7 cellular contexts compared by ENCODE assay signal in genomic region chr9:130825051-130825651, GRCh38. TPM values are rescaled to one million over a fixed set of nuclear protein-coding genes. Genes with fewer than 3 reads are reported as not detected.
DNase-seq lines count a peak whose midpoint lies in the region; ATAC-seq and TF ChIP-seq lines count a peak whose summit lies in the region.

No MANE protein-coding gene starts in this region.

- H3K4me3 ChIP-seq in iPS-20b (ENCODE audit: low read length) (peak overlapping the region; percentile 46), subcutaneous abdominal adipose tissue (ENCODE audit: low read depth in 1 of 5, low read length in 5 of 5) (peak overlapping the region in 4 of 5 donors; percentile 17 to 45 (median 34))

- peak overlapping the region; percentile 60; the same call in 1 of the 2 replicates for H3K9ac ChIP-seq in iPS-20b (ENCODE audit: low read depth, low read length)
- peak overlapping the region; percentile 2 to 73 (median 53) for H3K9ac ChIP-seq in subcutaneous abdominal adipose tissue (ENCODE audit: low read length in 5 of 5)

- H3K27ac Mint-ChIP-seq in WTC11 (peak overlapping the region; percentile 98), T-cell (no peak overlapping the region)

- H3K27ac ChIP-seq in iPS-20b (ENCODE audit: low read length) (peak overlapping the region; percentile 77), subcutaneous abdominal adipose tissue (ENCODE audit: low read depth, low read length) (peak overlapping the region; percentile 80)

- H3K4me1 ChIP-seq in iPS-20b (ENCODE audit: insufficient read depth, low read length) (peaks cover 32% of the 10 kb centered on the region; the same call in 1 of the 2 replicates), subcutaneous abdominal adipose tissue (ENCODE audit: control insufficient read depth in 5 of 5, insufficient read depth in 5 of 5, low read length in 5 of 5) (peaks cover 12 to 34% (median 31%) of the 10 kb centered on the region in 5 donors)

- no peak for TF ChIP-seq CTCF in WTC11 (IDR thresholded peaks at IDR 0.05)

- TF ChIP-seq RAD21 in Ishikawa (IDR thresholded peaks at IDR 0.05; ENCODE audit: low read depth), result no peak

- POLR2A ChIA-PET in WTC11 (lab: Charles Lee) (interaction anchor here (0.5 to 0.7 kb wide), 3 partner anchors 22 to 101 kb away, joined by 3 to 5 read pairs (median 3); no protein-coding TSS in a partner anchor), T-cell (lab: Charles Lee) (no interaction called here)

- H3K4me3 Mint-ChIP-seq in WTC11 (peak overlapping the region; percentile 42), T-cell (no peak overlapping the region)

- H3K36me3 Mint-ChIP-seq in WTC11, result peaks cover 13% of the 10 kb centered on the region
- peaks cover 9% of the 10 kb centered on the region for H3K36me3 Mint-ChIP-seq in T-cell

- ATAC-seq in WTC11 (peak; percentile 95), T-cell (replicated peaks in 1 of 4) (no peak), HG03196 (IDR thresholded peaks at IDR 0.05; ENCODE audit: unreplicated experiment) (no peak)

- H3K27me3 ChIP-seq in iPS-20b (ENCODE audit: insufficient read depth, low read length) (no peaks in the 10 kb centered on the region), subcutaneous abdominal adipose tissue (ENCODE audit: control insufficient read depth in 5 of 5, insufficient read depth in 4 of 5, low read length in 5 of 5) (no peaks in the 10 kb centered on the region)

- TF ChIP-seq EP300 in Ishikawa (IDR thresholded peaks at IDR 0.05; ENCODE audit: borderline replicate concordance), result no peak; the same call in 1 of the 2 replicates

- H3K27me3 Mint-ChIP-seq in WTC11 (ENCODE audit: low read depth) (no peaks in the 10 kb centered on the region), T-cell (no peaks in the 10 kb centered on the region)

- H3K4me1 Mint-ChIP-seq in WTC11, result peaks cover 53% of the 10 kb centered on the region
- peaks cover 0 to 9% (median 7%) of the 10 kb centered on the region in 3 donors for H3K4me1 Mint-ChIP-seq in T-cell

- H3K36me3 ChIP-seq in iPS-20b (ENCODE audit: insufficient read depth, low read depth, low read length) (no peaks in the 10 kb centered on the region), subcutaneous abdominal adipose tissue (ENCODE audit: control insufficient read depth in 5 of 5, insufficient read depth in 5 of 5, low read length in 5 of 5) (no peaks in the 10 kb centered on the region)

- DNase-seq in WTC11 (ENCODE audit: low spot score) (no peak), T-cell (no peak)
- no peak for DNase-seq in stimulated activated CD4-positive, alpha-beta T cell treated with anti-CD3 and anti-CD28 coated beads, Interleukin-2, amount 100 ng/mL, for 24 hours

- CTCF ChIA-PET in WTC11 (lab: Charles Lee), result interaction anchor here (0.6 to 1.8 kb wide), 8 partner anchors 13 to 173 kb away, joined by 3 to 8 read pairs (median 4); partner anchors contain the start of gene EXOSC2
- CTCF ChIA-PET in T-cell (lab: Charles Lee), result no interaction called here

- no peaks in the 10 kb centered on the region; the same call in 1 of the 2 replicates for H3K9me3 ChIP-seq in iPS-20b (ENCODE audit: insufficient read depth, low read depth, low read length)
- no peaks in the 10 kb centered on the region for H3K9me3 ChIP-seq in subcutaneous abdominal adipose tissue (ENCODE audit: control insufficient read depth in 5 of 5, low read length in 5 of 5)

- H3K9me3 Mint-ChIP-seq in WTC11, result peaks cover 10% of the 10 kb centered on the region
- H3K9me3 Mint-ChIP-seq in T-cell, result peaks cover 0 to 6% (median 4%) of the 10 kb centered on the region in 3 donors

TF ChIP-seq in Ishikawa, 13 proteins besides CTCF, POLR2A, EP300 and RAD21 (continues in another document):
- TF ChIP-seq MAX (IDR thresholded peaks at IDR 0.05), result no peak; the same call in 1 of the 2 replicates
- TF ChIP-seq CREB1 (IDR thresholded peaks at IDR 0.05; ENCODE audit: low read depth), result no peak; the same call in 1 of the 2 replicates
- TF ChIP-seq FOXM1 (IDR thresholded peaks at IDR 0.05; ENCODE audit: borderline replicate concordance, low read depth), result no peak
- 0 out of 2 replicates have a peak, but pooled peaks have one; percentile 9 for TF ChIP-seq USF1 (IDR thresholded peaks at IDR 0.05)
- TF ChIP-seq NFIC (IDR thresholded peaks at IDR 0.05), result peak; percentile 20; the same call in 1 of the 2 replicates
- no peak for TF ChIP-seq EGR1 (IDR thresholded peaks at IDR 0.05)
- TF ChIP-seq ZBTB7A (IDR thresholded peaks at IDR 0.05; ENCODE audit: low read depth), result no peak
- TF ChIP-seq TCF12 (IDR thresholded peaks at IDR 0.05; ENCODE audit: low read depth), result 0 out of 2 replicates have a peak, but pooled peaks have one; percentile 38
- no peak for TF ChIP-seq YY1 (IDR thresholded peaks at IDR 0.05; ENCODE audit: low read depth)
- TF ChIP-seq TAF1 (IDR thresholded peaks at IDR 0.05; ENCODE audit: low read depth), result no peak
- no peak for TF ChIP-seq CEBPB (IDR thresholded peaks at IDR 0.05)

TF ChIP-seq in WTC11, 78 proteins besides CTCF, POLR2A, EP300 and RAD21:
- peak; percentile 21; the same call in 1 of the 2 replicates for TF ChIP-seq SP1 (CRISPR knock-in tag; conservative IDR thresholded peaks at IDR 0.05)
- TF ChIP-seq TCF7 (CRISPR knock-in tag; IDR thresholded peaks at IDR 0.05; ENCODE audit: low read depth), result no peak

RNA-seq across cellular contexts. Expression of gene ABL1, which starts 9.9 kb away (rescaled TPM):
- total RNA-seq in WTC11 (2021) (87.5 to 104 TPM (median 89.1 TPM) in 3 replicates), T-cell (10 to 100 TPM; 33.3 to 40.0 (median 37.7) TPM)
